In genomic region chr11:34104680-34105078, GRCh38 we compare ENCODE assay signal across 8 cellular contexts. TPM values are rescaled to one million over a fixed set of nuclear protein-coding genes. Genes with fewer than 3 reads are reported as not detected.
DNase-seq lines count a peak whose midpoint lies in the region; ATAC-seq and TF ChIP-seq lines count a peak whose summit lies in the region.

No MANE protein-coding gene starts in this region.

- TF ChIP-seq CTCF in RWPE2 (IDR thresholded peaks at IDR 0.05; ENCODE audit: poor library complexity, severe bottlenecking) (no peak), esophagus squamous epithelium (IDR thresholded peaks at IDR 0.05) (no peak), retinal pigment epithelial cell (conservative IDR thresholded peaks at IDR 0.05; ENCODE audit: low read depth, low read length) (no peak)

- DNase-seq in RWPE2 (ENCODE audit: low spot score) (no peak), esophagus squamous epithelium (lab: John Stamatoyannopoulos, UW) (no peak), retinal pigment epithelial cell (ENCODE audit: low read depth) (no peak), inferior parietal cortex (ENCODE audit: extremely low spot score) (no peak), NOMO-1 treated with dmso at 0.1 percent for 144 hours (lab: John Stamatoyannopoulos, UW; ENCODE audit: unreplicated experiment) (no peak), NCI-H774 (lab: John Stamatoyannopoulos, UW) (no peak)

- H3K4me1 ChIP-seq in RWPE2 (ENCODE audit: insufficient read depth, poor library complexity, severe bottlenecking), result peaks cover 12% of the 10 kb centered on the region
- H3K4me1 ChIP-seq in esophagus squamous epithelium, result peaks cover 7 to 34% (median 12%) of the 10 kb centered on the region in 3 donors

- H3K4me3 ChIP-seq in GM08714 (ENCODE audit: low read length), result peak overlapping the region; percentile 71
- peak overlapping the region; percentile 69 for H3K4me3 ChIP-seq in RWPE2 (ENCODE audit: severe bottlenecking)
- peak overlapping the region; percentile 70 to 91 (median 76) for H3K4me3 ChIP-seq in esophagus squamous epithelium
- peak overlapping the region; percentile 79 for H3K4me3 ChIP-seq in retinal pigment epithelial cell (ENCODE audit: low read length)

- ATAC-seq in RWPE2 (ENCODE audit: low read depth), result no peak
- no peak for ATAC-seq in HG02588 (IDR thresholded peaks at IDR 0.05; ENCODE audit: unreplicated experiment)

- no peaks in the 10 kb centered on the region for H3K9me3 ChIP-seq in RWPE2 (ENCODE audit: severe bottlenecking)
- no peaks in the 10 kb centered on the region for H3K9me3 ChIP-seq in esophagus squamous epithelium

- 17 to 18% methylated on average over 6 of the region's 6 CpGs for WGBS in esophagus squamous epithelium, 2 donors

- intact Hi-C loops in esophagus squamous epithelium (cut with DNase I), result loop anchor here (5.0 to 10.0 kb wide), 2 partner anchors 50 to 107 kb away; partner anchors contain the start of gene CAPRIN1

- H3K27me3 ChIP-seq in RWPE2 (ENCODE audit: insufficient read depth, poor library complexity, severe bottlenecking) (no peaks in the 10 kb centered on the region), esophagus squamous epithelium (no peaks in the 10 kb centered on the region)

- no peak for TF ChIP-seq POLR2A in esophagus squamous epithelium (IDR thresholded peaks at IDR 0.05)

- H3K36me3 ChIP-seq in RWPE2 (ENCODE audit: low read depth), result peaks cover 47% of the 10 kb centered on the region
- H3K36me3 ChIP-seq in esophagus squamous epithelium, result peaks cover 0 to 46% (median 5%) of the 10 kb centered on the region in 3 donors

- peak overlapping the region; percentile 68 for H3K27ac ChIP-seq in RWPE2 (ENCODE audit: poor library complexity, severe bottlenecking)
- H3K27ac ChIP-seq in esophagus squamous epithelium, result peak overlapping the region; percentile 93 to 96 (median 94)

RNA-seq across cellular contexts. Expression of gene NAT10, which starts 0.8 kb away (rescaled TPM):
- 10 to 100 TPM; 17.6 to 35.9 (median 32.6) TPM for total RNA-seq in esophagus squamous epithelium

RNA-seq across cellular contexts. Expression of gene CAPRIN1, which starts 53.1 kb away (rescaled TPM):
- 100 to 1,000 TPM in 3 of 4 donors, 10 to 100 TPM in 1; 94.1 to 151 (median 132) TPM for total RNA-seq in esophagus squamous epithelium
